Comparison of ENCODE assay signal across 21 cellular contexts in genomic region chr9:95963659-95964058, GRCh38.
DNase-seq lines count a peak whose midpoint lies in the region; ATAC-seq, FAIRE-seq and TF ChIP-seq lines count a peak whose summit lies in the region.
"Had no signal": no experiment of that assay in that cellular context is flagged by ENCODE, and none has a peak within 500 bp of the region (broad histone marks: within the 10 kb centered on the region; RNA-seq: fewer than 3 reads in every experiment).

No MANE protein-coding gene starts in this region.

- H3K27ac ChIP-seq in testis = no peak overlapping the region
- H3K27ac ChIP-seq: 22Rv1; A549; BLaER1 treated with 17β-estradiol and CSF1 and Interleukin-3, amounts not matched to agents 10 nM and 100 nM; C4-2B had no signal

- 55 to 67% methylated on average over 3 of the region's 3 CpGs for WGBS in testis, 2 donors

- H3K36me3 ChIP-seq in testis (ENCODE audit: low read depth, missing control alignments) = no peaks in the 10 kb centered on the region

- no peaks in the 10 kb centered on the region for H3K27me3 ChIP-seq in testis
- H3K27me3 ChIP-seq: BLaER1 treated with 17β-estradiol and CSF1 and Interleukin-3, amounts not matched to agents 10 nM and 100 nM had no signal

- no peak for TF ChIP-seq POLR2A in H54 (IDR thresholded peaks at IDR 0.05; ENCODE audit: low read depth, low read length)
- TF ChIP-seq POLR2A in testis (IDR thresholded peaks at IDR 0.05) = no peak

- no peaks in the 10 kb centered on the region for H3K4me1 ChIP-seq in testis
- H3K4me1 ChIP-seq: A549; BLaER1 treated with 17β-estradiol and CSF1 and Interleukin-3, amounts not matched to agents 10 nM and 100 nM; Caco-2 had no signal

- no peak overlapping the region for H3K4me3 ChIP-seq in testis
- H3K4me3 ChIP-seq: A549; BLaER1 treated with 17β-estradiol and CSF1 and Interleukin-3, amounts not matched to agents 10 nM and 100 nM had no signal

- no peaks in the 10 kb centered on the region for H3K9me3 ChIP-seq in testis
- H3K9me3 ChIP-seq: A549, Caco-2 had no signal

- no peak for TF ChIP-seq CTCF in testis (IDR thresholded peaks at IDR 0.05)

- intact Hi-C loops in testis (cut with DNase I; ENCODE audit: low total_unique reads) = no loop called here

- DNase-seq in H54 (ENCODE audit: insufficient read length, low spot score) (no peak), fibroblast of gingiva (ENCODE audit: low read depth) (peak; percentile 56), left lobe of liver (ENCODE audit: low spot score) (no peak), testis (peak; percentile 33), NK-92 (lab: John Stamatoyannopoulos, UW; ENCODE audit: unreplicated experiment) (no peak), RCC 7860 (ENCODE audit: low spot score) (no peak)
- DNase-seq: AML-193; Caco-2; Calu3; CD4-positive, alpha-beta T cell; CD8-positive, alpha-beta T cell; DMS79 treated with DMSO at 0.1 percent for 48 hours; GF-D8 had no signal

- peak; percentile 24 for ATAC-seq in left lobe of liver
- ATAC-seq in GM21360 (IDR thresholded peaks at IDR 0.05; ENCODE audit: unreplicated experiment) = no peak
- ATAC-seq: A549; CD8-positive, alpha-beta T cell had no signal

- FAIRE-seq in H54 (lab: Jason Lieb, UNC) (peak; percentile 94), RCC 7860 (lab: Jason Lieb, UNC) (no peak)
- FAIRE-seq: A549, D721Med, G401.6, GM12891 had no signal

Comparison
In these comparisons a context has a peak if more than half of its experiments do, and no peak if none do; other contexts are left out.
1. DNase-seq: peak in fibroblast of gingiva (single experiment) and testis (single experiment); none in H54 (single experiment), left lobe of liver (single experiment), NK-92 (single experiment) and RCC 7860 (single experiment).